Comparison of ENCODE assay signal across 24 cellular contexts in the genomic region with DNA sequence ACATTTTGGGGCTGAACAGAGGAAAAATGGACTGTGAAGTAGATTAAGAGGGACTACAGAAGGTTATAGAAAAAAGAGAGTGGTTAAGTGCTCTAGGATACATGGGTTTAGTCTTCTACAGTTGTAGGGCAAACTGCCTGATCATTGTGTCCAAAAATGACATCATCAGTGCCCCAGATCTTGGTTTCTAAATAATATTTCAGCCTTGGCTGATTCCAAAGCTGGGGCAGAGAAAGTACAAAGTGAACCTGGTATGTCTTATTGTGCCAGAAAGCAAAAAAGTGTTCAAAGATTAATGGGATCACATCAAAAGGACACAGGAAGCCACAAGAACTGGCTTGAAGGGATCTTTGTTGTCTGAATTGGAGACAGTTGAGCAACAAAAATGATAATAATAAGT.
"Had no signal": no experiment of that assay in that cellular context is flagged by ENCODE, and none has a peak within 500 bp of the region (broad histone marks: within the 10 kb centered on the region; RNA-seq: fewer than 3 reads in every experiment).

No MANE protein-coding gene starts in this region.

- DNase-seq: KBM-7, MV-4-11, NCI-H1048, NCI-H1105, NCI-H1417, NCI-H1436 treated with DMSO at 0.1 percent for 48 hours, NCI-H1694, NCI-H1930, NCI-H2081, NCI-H2107, NCI-H226, NCI-H446, NCI-H510A, NCI-H524 treated with DMSO at 0.1 percent for 48 hours, NCI-H69, NCI-H774, Right ventricle myocardium superior, RPMI8226, SIG-M5 had no signal

- FAIRE-seq: HTR-8/SVneo, RCC 7860 had no signal

- H3K36me3 ChIP-seq: SJSA1 had no signal

- H3K9me3 ChIP-seq: SJSA1 had no signal

- H3K4me3 ChIP-seq: SJSA1, SK-N-MC had no signal

- H3K27ac ChIP-seq: HL-60, SJSA1, SK-N-MC had no signal

- H3K27me3 ChIP-seq: SJSA1 had no signal
